Comparison of ENCODE assay signal across 34 cellular contexts in genomic region chr3:61606196-61606595, GRCh38.
"Had no signal": no experiment of that assay in that cellular context is flagged by ENCODE, and none has a peak within 500 bp of the region (broad histone marks: within the 10 kb centered on the region; RNA-seq: fewer than 3 reads in every experiment).

No MANE protein-coding gene starts in this region.

- H3K9me3 ChIP-seq: MG63 had no signal

- H3K27ac ChIP-seq: KMS-11 had no signal

- H3K4me2 ChIP-seq: KMS-11 had no signal

- H3K27me3 ChIP-seq: MG63 had no signal

- H3K36me3 ChIP-seq: MG63 had no signal

- H3K9ac ChIP-seq: KMS-11 had no signal

- H3K4me3 ChIP-seq: MG63 had no signal

- DNase-seq: Karpas-422, Kasumi-1, MM.1S, MV-4-11, NCI-H1048, NCI-H1092, NCI-H1092 treated with DMSO at 0.1 percent for 48 hours, NCI-H1105, NCI-H1105 treated with DMSO at 0.1 percent for 48 hours, NCI-H1417, NCI-H1417 treated with DMSO at 0.1 percent for 48 hours, NCI-H1436, NCI-H1436 treated with DMSO at 0.1 percent for 48 hours, NCI-H146, NCI-H1694, NCI-H1694 treated with DMSO at 0.1 percent for 48 hours, NCI-H187, NCI-H187 treated with DMSO at 0.1 percent for 48 hours, NCI-H1930, NCI-H2029, NCI-H2029 treated with DMSO at 0.1 percent for 48 hours, NCI-H2081, NCI-H2081 treated with DMSO at 0.1 percent for 48 hours, NCI-H2107, NCI-H2171, NCI-H2171 treated with DMSO at 0.1 percent for 48 hours, NCI-H2227 treated with DMSO at 0.1 percent for 48 hours, NCI-H226, NCI-H345, NCI-H446 treated with DMSO at 0.1 percent for 48 hours, NCI-H510A, NCI-H510A treated with DMSO at 0.1 percent for 48 hours had no signal
